ENCODE assay signal across 7 cellular contexts in the genomic region with DNA sequence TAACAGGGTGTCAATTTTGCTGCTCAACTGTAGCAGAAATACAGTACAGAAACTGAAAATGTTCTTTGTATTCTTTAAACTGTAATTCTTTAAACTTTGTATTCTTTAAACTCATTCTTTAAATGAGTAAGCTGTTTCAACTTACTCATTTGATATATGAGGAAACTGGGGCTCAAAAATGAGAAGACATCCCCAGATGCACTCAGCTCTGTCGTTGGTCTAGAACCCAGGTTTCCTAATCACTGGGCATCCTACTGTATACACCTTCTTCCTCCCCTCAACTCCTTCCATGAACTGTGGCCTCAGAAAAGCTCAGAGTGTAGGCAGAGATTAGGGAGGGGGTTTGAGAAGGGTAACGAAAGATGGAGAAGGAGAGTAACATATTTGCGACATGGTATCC.
"Had no signal": no experiment of that assay in that cellular context is flagged by ENCODE, and none has a peak within 500 bp of the region (broad histone marks: within the 10 kb centered on the region; RNA-seq: fewer than 3 reads in every experiment).

No MANE protein-coding gene starts in this region.

- DNase-seq: GOT3, H7, H9, HCEC 1CT, HFFc6 had no signal

- H3K27ac Mint-ChIP-seq: GM23338, H9, HFFc6 had no signal

- ATAC-seq: GM23338, HCT116 had no signal

- H3K4me3 Mint-ChIP-seq: GM23338, H9, HFFc6 had no signal
